1 cellular context compared by ENCODE assay signal in genomic region chr16:3101018-3101840, GRCh38.
TF ChIP-seq lines count a peak whose summit lies in the region.

No MANE protein-coding gene starts in this region.

TF ChIP-seq in K562, 482 proteins besides CTCF, POLR2A, EP300 and RAD21 (continued from another document):
- TF ChIP-seq ATF2 (CRISPR knock-in tag; IDR thresholded peaks at IDR 0.05) (no peak), MYC (IDR thresholded peaks at IDR 0.05; ENCODE audit: low read depth, low read length) (no peak), MYC (CRISPR knock-in tag; IDR thresholded peaks at IDR 0.05; ENCODE audit: borderline replicate concordance, low read depth) (peak; percentile 43; the same call in 1 of the 2 replicates), RBM34 (IDR thresholded peaks at IDR 0.05; ENCODE audit: borderline replicate concordance, insufficient read depth, low read length) (no peak), ZBTB8A (IDR thresholded peaks at IDR 0.05; ENCODE audit: partially characterized antibody) (no peak), PBX2 (CRISPR knock-in tag; IDR thresholded peaks at IDR 0.05; ENCODE audit: low read depth) (no peak), PBX2 (tag; conservative IDR thresholded peaks at IDR 0.05; ENCODE audit: low read depth) (no peak), CXXC5 (CRISPR knock-in tag; IDR thresholded peaks at IDR 0.05) (peak; percentile 27; the same call in 1 of the 2 replicates), HNRNPUL1 (IDR thresholded peaks at IDR 0.05; ENCODE audit: low read length) (no peak), SIN3B (IDR thresholded peaks at IDR 0.05; ENCODE audit: low read depth) (no peak), CBX8 (IDR thresholded peaks at IDR 0.05; ENCODE audit: borderline replicate concordance, extremely low read depth, low read depth, low read length, poor library complexity, severe bottlenecking) (no peak), L3MBTL2 (IDR thresholded peaks at IDR 0.05) (peak; percentile 20; the same call in 1 of the 2 replicates), AFF4 (CRISPR knock-in tag; IDR thresholded peaks at IDR 0.05) (no peak), STAG1 (CRISPR knock-in tag; IDR thresholded peaks at IDR 0.05; ENCODE audit: borderline replicate concordance) (no peak), IFI16 (CRISPR knock-in tag; IDR thresholded peaks at IDR 0.05) (no peak), ZKSCAN3 (CRISPR knock-in tag; IDR thresholded peaks at IDR 0.05) (no peak), DLX4 (CRISPR knock-in tag; IDR thresholded peaks at IDR 0.05) (no peak)
